Comparison of ENCODE assay signal across 10 cellular contexts in genomic region chr3:129045675-129046036, GRCh38.
DNase-seq lines count a peak whose midpoint lies in the region; ATAC-seq and TF ChIP-seq lines count a peak whose summit lies in the region.
"Had no signal": no experiment of that assay in that cellular context is flagged by ENCODE, and none has a peak within 500 bp of the region (broad histone marks: within the 10 kb centered on the region; RNA-seq: fewer than 3 reads in every experiment).

No MANE protein-coding gene starts in this region.

- ATAC-seq in HG02981 (IDR thresholded peaks at IDR 0.05; ENCODE audit: unreplicated experiment): no peak
- no peak for ATAC-seq in HG03175 (IDR thresholded peaks at IDR 0.05; ENCODE audit: unreplicated experiment)

- H3K4me2 ChIP-seq in MM.1S (ENCODE audit: low read depth, low read length): peak overlapping the region; percentile 79

- no peaks in the 10 kb centered on the region for H3K9me2 ChIP-seq in MM.1S (replicated peaks; ENCODE audit: insufficient read depth, low read length)

- H3K79me2 ChIP-seq in MM.1S (ENCODE audit: low read length): no peaks in the 10 kb centered on the region

- H3K9me3 ChIP-seq in MM.1S (replicated peaks; ENCODE audit: insufficient read depth, low read length): no peaks in the 10 kb centered on the region

- H3K9ac ChIP-seq in MM.1S (ENCODE audit: low read length): no peak overlapping the region

- no peaks in the 10 kb centered on the region for H3F3A ChIP-seq in MM.1S (ENCODE audit: insufficient read depth, low read length)

- no peaks in the 10 kb centered on the region for H3K36me3 ChIP-seq in MM.1S (replicated peaks; ENCODE audit: insufficient read depth, low read length)
- H3K36me3 ChIP-seq: cardiac muscle cell had no signal

- peak overlapping the region; percentile 54 for H3K4me3 ChIP-seq in MM.1S (ENCODE audit: low read length)
- H3K4me3 ChIP-seq: cardiac muscle cell had no signal

- TF ChIP-seq CTCF in MM.1S (IDR thresholded peaks at IDR 0.05; ENCODE audit: low read length): peak; percentile 18; the same call in 1 of the 2 replicates

- H3K27me3 ChIP-seq in MM.1S (replicated peaks; ENCODE audit: insufficient read depth, low read length): peaks cover 8% of the 10 kb centered on the region; the same call in 1 of the 2 replicates
- H3K27me3 ChIP-seq: cardiac muscle cell had no signal

- H3K27ac ChIP-seq in MM.1S (ENCODE audit: low read length): no peak overlapping the region
- H3K27ac ChIP-seq: cardiac muscle cell had no signal

- DNase-seq in MM.1S (peak; percentile 23), iPS-NIHi11 (ENCODE audit: low spot score) (peak; percentile 71), NCI-H146 (lab: John Stamatoyannopoulos, UW) (no peak), NCI-H1694 treated with DMSO at 0.1 percent for 48 hours (lab: John Stamatoyannopoulos, UW) (no peak)
- peak; percentile 74 for DNase-seq in activated effector memory CD4-positive, alpha-beta T cell treated with anti-CD3 and anti-CD28 coated beads, Interleukin-2, amount 50 U/mL, for 16 hours
- peak; percentile 44 to 47 for DNase-seq in stimulated activated CD8-positive, alpha-beta memory T cell treated with anti-CD3 and anti-CD28 coated beads, Interleukin-2, amount 100 ng/mL, for 48 hours (ENCODE audit: low read depth in 2 of 2)
- DNase-seq: mesenchymal stem cell had no signal

- no peaks in the 10 kb centered on the region for H4K20me1 ChIP-seq in MM.1S (ENCODE audit: insufficient read depth, low read length)

- no peaks in the 10 kb centered on the region for H3K4me1 ChIP-seq in MM.1S (ENCODE audit: low read length)

- peak overlapping the region; percentile 75 for H2AFZ ChIP-seq in MM.1S (ENCODE audit: low read length)

Comparison
In these comparisons a context has a peak if more than half of its experiments do, and no peak if none do; other contexts are left out.
1. DNase-seq: peak in MM.1S (single experiment), activated effector memory CD4-positive, alpha-beta T cell treated with anti-CD3 and anti-CD28 coated beads, Interleukin-2, amount 50 U/mL, for 16 hours (single experiment), iPS-NIHi11 (single experiment) and stimulated activated CD8-positive, alpha-beta memory T cell treated with anti-CD3 and anti-CD28 coated beads, Interleukin-2, amount 100 ng/mL, for 48 hours (2 of 2); none in NCI-H146 (single experiment) and NCI-H1694 treated with DMSO at 0.1 percent for 48 hours (single experiment).